ENCODE assay signal across 29 cellular contexts in genomic region chr10:24929904-24930303, GRCh38. TPM values are rescaled to one million over a fixed set of nuclear protein-coding genes. Genes with fewer than 3 reads are reported as not detected.
DNase-seq lines count a peak whose midpoint lies in the region; ATAC-seq and TF ChIP-seq lines count a peak whose summit lies in the region.
"Had no signal": no experiment of that assay in that cellular context is flagged by ENCODE, and none has a peak within 500 bp of the region (broad histone marks: within the 10 kb centered on the region; RNA-seq: fewer than 3 reads in every experiment).

No MANE protein-coding gene starts in this region.

- H3K4me3 ChIP-seq in brain microvascular endothelial cell (ENCODE audit: low read depth, low read length): no peak overlapping the region
- no peak overlapping the region for H3K4me3 ChIP-seq in skeletal muscle satellite cell (ENCODE audit: low read length)
- H3K4me3 ChIP-seq: ascending aorta, heart right ventricle, suprapubic skin, uterus had no signal

- H3K36me3 ChIP-seq in brain microvascular endothelial cell (replicated peaks) (no peaks in the 10 kb centered on the region), skeletal muscle satellite cell (ENCODE audit: insufficient read depth, low read length) (no peaks in the 10 kb centered on the region)
- H3K36me3 ChIP-seq: ascending aorta, neutrophil, suprapubic skin, uterus had no signal

- H3K4me1 ChIP-seq in skeletal muscle satellite cell (ENCODE audit: control insufficient read depth, insufficient read depth, low read length): peaks cover 19% of the 10 kb centered on the region
- H3K4me1 ChIP-seq: foreskin keratinocyte, suprapubic skin, uterus had no signal

- peak overlapping the region; percentile 24 for H3K27ac ChIP-seq in brain microvascular endothelial cell
- H3K27ac ChIP-seq: foreskin keratinocyte, KMS-11, neutrophil, suprapubic skin, uterus had no signal

- peak overlapping the region; percentile 7 for H3K4me2 ChIP-seq in skeletal muscle satellite cell (ENCODE audit: low read length)
- H3K4me2 ChIP-seq: KMS-11 had no signal

- TF ChIP-seq CTCF in brain microvascular endothelial cell (IDR thresholded peaks at IDR 0.05; ENCODE audit: low read depth, low read length, missing control alignments): no peak
- TF ChIP-seq CTCF in GM20000 (IDR thresholded peaks at IDR 0.05; ENCODE audit: extremely low read depth, missing control alignments): no peak

- ATAC-seq in GM18517 (IDR thresholded peaks at IDR 0.05; ENCODE audit: unreplicated experiment): peak; percentile 22
- ATAC-seq in HG02852 (IDR thresholded peaks at IDR 0.05; ENCODE audit: unreplicated experiment): peak; percentile 5
- ATAC-seq: activated naive CD4-positive, alpha-beta T cell treated with anti-CD3 and anti-CD28 coated beads, Interleukin-2, amount 50 U/mL, for 72 hours; foreskin keratinocyte; HCT116; stimulated activated effector memory CD8-positive, alpha-beta T cell treated with anti-CD3 and anti-CD28 coated beads, Interleukin-12 subunit alpha, Interleukin-12 subunit beta, amount 100 ng/mL, for 72 hours had no signal

- H3K27me3 ChIP-seq in brain microvascular endothelial cell (replicated peaks) (no peaks in the 10 kb centered on the region), skeletal muscle satellite cell (ENCODE audit: control insufficient read depth, insufficient read depth, low read length) (no peaks in the 10 kb centered on the region)
- H3K27me3 ChIP-seq: ascending aorta, foreskin keratinocyte, heart right ventricle, neutrophil, suprapubic skin, uterus had no signal

- in situ Hi-C loops in brain microvascular endothelial cell (cut with HindIII; ENCODE audit: low pct_ligation_motif_present, low sequenced_read_pairs): no loop called here

- peak overlapping the region; percentile 12 for H3K9ac ChIP-seq in skeletal muscle satellite cell (ENCODE audit: low read depth, low read length)
- H3K9ac ChIP-seq: KMS-11 had no signal

- DNase-seq in brain microvascular endothelial cell: no peak
- no peak for DNase-seq in stimulated activated CD4-positive, alpha-beta T cell treated with anti-CD3 and anti-CD28 coated beads, Interleukin-2, amount 100 ng/mL, for 24 hours
- DNase-seq in GM20000 (ENCODE audit: low spot score): no peak
- DNase-seq in DMS79 treated with DMSO at 0.1 percent for 48 hours (lab: John Stamatoyannopoulos, UW): no peak
- DNase-seq: activated CD4-positive, alpha-beta T cell treated with anti-CD3 and anti-CD28 coated beads, Interleukin-2, amount 50 U/mL, for 48 hours; activated CD8-positive, alpha-beta memory T cell treated with anti-CD3 and anti-CD28 coated beads, Interleukin-2, amount 50 U/mL, for 48 hours; CD4-positive, CD25-positive, alpha-beta regulatory T cell; DMS 273 treated with DMSO at 0.1 percent for 48 hours; effector CD8-positive, alpha-beta T cell; foreskin keratinocyte; heart right ventricle; left cardiac atrium; NCI-H1436 treated with DMSO at 0.1 percent for 48 hours; NCI-H2107; NCI-H446 treated with DMSO at 0.1 percent for 48 hours; small intestine; stimulated activated CD4-positive, alpha-beta T cell treated with anti-CD3 and anti-CD28 coated beads, Interleukin-1b, Interleukin-23, amount 100 ng/mL, for 48 hours; uterus had no signal

- no peaks in the 10 kb centered on the region for H3K9me3 ChIP-seq in skeletal muscle satellite cell (replicated peaks; ENCODE audit: low read length)
- H3K9me3 ChIP-seq: ascending aorta, neutrophil, suprapubic skin, uterus had no signal

RNA-seq across cellular contexts. Expression of gene PRTFDC1, which starts 22.5 kb away (rescaled TPM):
- 4.2 and 8.1 TPM in 2 replicates for total RNA-seq in skeletal muscle satellite cell (2012; rRNA removed)
- total RNA-seq: OCI-LY7 had no signal
